9 cellular contexts compared by ENCODE assay signal in genomic region chr10:20768849-20769248, GRCh38.
A peak's percentile ranks its signal among the peaks of the same experiment; 100 is the strongest.
DNase-seq lines count a peak whose midpoint lies in the region; ATAC-seq, FAIRE-seq and TF ChIP-seq lines count a peak whose summit lies in the region.
"Had no signal": no experiment of that assay in that cellular context is flagged by ENCODE, and none has a peak within 500 bp of the region (broad histone marks: within the 10 kb centered on the region; RNA-seq: fewer than 3 reads in every experiment).

No MANE protein-coding gene starts in this region.

- no peak for TF ChIP-seq POLR2A in IMR-90 (IDR thresholded peaks at IDR 0.05; ENCODE audit: low read depth, low read length)
- no peak for TF ChIP-seq POLR2A in H54 (IDR thresholded peaks at IDR 0.05; ENCODE audit: low read depth, low read length)

- no peak; the same call in 1 of the 2 replicates for TF ChIP-seq RAD21 in IMR-90 (IDR thresholded peaks at IDR 0.05; ENCODE audit: low read length)

- intact Hi-C loops in IMR-90 (cut with micrococcal nuclease), result loop anchor here (2.0 kb wide), 1 partner anchor 952 kb away; the partner anchor contains the start of gene PLXDC2
- intact Hi-C loops in psoas muscle (cut with DNase I), result loop anchor here in 1 of 2 donors (2.0 kb wide), 1 partner anchor 952 kb away; the partner anchor contains the start of gene PLXDC2
- intact Hi-C loops in posterior cingulate gyrus (cut with DNase I), result loop anchor here (2.0 to 10.0 kb wide), 3 partner anchors 454 to 1356 kb away; partner anchors contain the start of gene PLXDC2

- H3K9ac ChIP-seq in IMR-90 (ENCODE audit: low read depth, low read length), result no peak overlapping the region
- no peak overlapping the region for H3K9ac ChIP-seq in fibroblast of lung (ENCODE audit: insufficient read depth, low read length)

- POLR2A ChIA-PET in IMR-90 (lab: Charles Lee; ENCODE audit: unreplicated experiment), result no interaction called here

- H2AK5ac ChIP-seq in IMR-90 (ENCODE audit: low read depth, low read length), result no peak overlapping the region

- H3K4me3 ChIP-seq in IMR-90 (ENCODE audit: insufficient read depth, low read depth, low read length) (no peak overlapping the region), fibroblast of lung (replicated peaks in 1 of 4; ENCODE audit: control extremely low read depth in 1 of 4, insufficient read depth in 1 of 4, low read depth in 3 of 4, low read length in 4 of 4) (no peak overlapping the region), psoas muscle (no peak overlapping the region)

- H3K18ac ChIP-seq in IMR-90 (ENCODE audit: low read depth, low read length), result no peak overlapping the region

- no CpG with 5 or more reads among the region's 3 CpGs for WGBS in IMR-90 (ENCODE audit: extremely low coverage in 2 of 2, insufficient read length in 1 of 2), 2 experiments
- WGBS in psoas muscle, 3 donors, result 24 to 43% (median 26%) methylated on average over 3 of the region's 3 CpGs

- ATAC-seq in IMR-90 (ENCODE audit: low read depth) (no peak), psoas muscle (no peak), HG02588 (IDR thresholded peaks at IDR 0.05; ENCODE audit: unreplicated experiment) (no peak)

- no peak overlapping the region for H3K27ac ChIP-seq in IMR-90 (ENCODE audit: insufficient read depth, low read length)
- no peak overlapping the region for H3K27ac ChIP-seq in fibroblast of lung (ENCODE audit: insufficient read depth, low read length)
- H3K27ac ChIP-seq in psoas muscle, result no peak overlapping the region
- H3K27ac ChIP-seq in caudate nucleus (ENCODE audit: low read depth, low read length), result no peak overlapping the region

- H2AFZ ChIP-seq in IMR-90 (replicated peaks; ENCODE audit: low read length, poor library complexity), result no peak overlapping the region
- no peak overlapping the region for H2AFZ ChIP-seq in fibroblast of lung (ENCODE audit: low read length)

- H3K9me3 ChIP-seq in IMR-90 (ENCODE audit: control insufficient read depth, insufficient read depth, low read length) (peaks cover 4% of the 10 kb centered on the region; the same call in 1 of the 2 replicates), fibroblast of lung (ENCODE audit: control insufficient read depth, insufficient read depth, low read depth, low read length) (no peaks in the 10 kb centered on the region), psoas muscle (no peaks in the 10 kb centered on the region)

- no peaks in the 10 kb centered on the region for H3K27me3 ChIP-seq in IMR-90 (ENCODE audit: control insufficient read depth, insufficient read depth, low read length)
- H3K27me3 ChIP-seq in fibroblast of lung (ENCODE audit: control insufficient read depth, insufficient read depth, low read length), result no peaks in the 10 kb centered on the region
- no peaks in the 10 kb centered on the region for H3K27me3 ChIP-seq in psoas muscle (ENCODE audit: insufficient read depth in 3 of 3, low read length in 2 of 3)

- dilution Hi-C loops in IMR-90 (cut with HindIII; ENCODE audit: low sequenced_read_pairs, unreplicated experiment), result no loop called here

- no peak overlapping the region for H2BK15ac ChIP-seq in IMR-90 (ENCODE audit: low read depth, low read length)

- H4K8ac ChIP-seq in IMR-90 (ENCODE audit: low read depth in 2 of 2, low read length in 2 of 2), result no peak overlapping the region

- H4K5ac ChIP-seq in IMR-90 (ENCODE audit: low read depth, low read length), result no peak overlapping the region

- H4K91ac ChIP-seq in IMR-90 (ENCODE audit: insufficient read depth, low read depth, low read length), result no peak overlapping the region

- H3K4me1 ChIP-seq in IMR-90 (ENCODE audit: control insufficient read depth, insufficient read depth, low read length) (no peaks in the 10 kb centered on the region), fibroblast of lung (ENCODE audit: control insufficient read depth, extremely low read depth, insufficient read depth, low read length) (peaks cover 2% of the 10 kb centered on the region), psoas muscle (no peaks in the 10 kb centered on the region)

- no peak overlapping the region for H3K23ac ChIP-seq in IMR-90 (ENCODE audit: low read depth, low read length)

- TF ChIP-seq CTCF in IMR-90 (conservative IDR thresholded peaks at IDR 0.05; ENCODE audit: low read depth, low read length), result peak; percentile 35
- peak in 1 of 2 donors; percentile 29 for TF ChIP-seq CTCF in fibroblast of lung (conservative IDR thresholded peaks at IDR 0.05 in 1 of 2, IDR thresholded peaks at IDR 0.05 in 1 of 2; ENCODE audit: low read depth in 1 of 2, low read length in 2 of 2)
- peak; percentile 46 for TF ChIP-seq CTCF in psoas muscle (IDR thresholded peaks at IDR 0.05)

- H2BK20ac ChIP-seq in IMR-90 (ENCODE audit: low read depth, low read length), result no peak overlapping the region

- in situ Hi-C loops in IMR-90 (cut with MboI; ENCODE audit: low sequenced_read_pairs), result no loop called here

- no peak overlapping the region for H2BK120ac ChIP-seq in IMR-90 (ENCODE audit: low read depth, low read length)

- no peaks in the 10 kb centered on the region for H3K9me1 ChIP-seq in IMR-90 (ENCODE audit: insufficient read depth, low read length)

- H3K56ac ChIP-seq in IMR-90 (ENCODE audit: extremely low read depth, insufficient read depth, low read length), result no peak overlapping the region

- no peak overlapping the region for H2AK9ac ChIP-seq in IMR-90 (replicated peaks; ENCODE audit: low read depth, low read length, poor library complexity)

- no peaks in the 10 kb centered on the region for H3K79me1 ChIP-seq in IMR-90 (ENCODE audit: low read depth in 1 of 2, low read length in 2 of 2)

- no peak overlapping the region for H3K14ac ChIP-seq in IMR-90 (replicated peaks; ENCODE audit: low read depth, low read length)

- CTCF ChIA-PET in IMR-90 (lab: Yijun Ruan, JAX), result no interaction called here

- H2BK5ac ChIP-seq in IMR-90 (ENCODE audit: low read depth, low read length, poor library complexity, severe bottlenecking), result no peak overlapping the region

- no peaks in the 10 kb centered on the region for H3K79me2 ChIP-seq in fibroblast of lung (ENCODE audit: control insufficient read depth, insufficient read depth, low read length)

- no peak for FAIRE-seq in H54 (lab: Jason Lieb, UNC)

- no peak overlapping the region for H3K4ac ChIP-seq in IMR-90 (ENCODE audit: low read depth, low read length)

- H4K20me1 ChIP-seq in IMR-90 (ENCODE audit: insufficient read depth, low read length), result no peaks in the 10 kb centered on the region
- H4K20me1 ChIP-seq in fibroblast of lung (ENCODE audit: control insufficient read depth, extremely low read depth, insufficient read depth, low read length), result no peaks in the 10 kb centered on the region

- DNase-seq in IMR-90 (no peak), OCI-M1 (lab: John Stamatoyannopoulos, UW) (peak; percentile 16), fibroblast of lung (ENCODE audit: low read depth in 2 of 2) (peak; percentile 19 to 66), psoas muscle (no peak), H54 (ENCODE audit: insufficient read length, low spot score) (no peak), caudate nucleus (lab: John Stamatoyannopoulos, UW) (no peak), posterior cingulate gyrus (no peak)
- DNase-seq: activated naive CD4-positive, alpha-beta T cell treated with Interleukin-2 at 50 U/mL for 16 hours had no signal

- no peaks in the 10 kb centered on the region for H3K36me3 ChIP-seq in IMR-90 (ENCODE audit: control insufficient read depth, insufficient read depth, low read length)
- no peaks in the 10 kb centered on the region for H3K36me3 ChIP-seq in fibroblast of lung (ENCODE audit: control insufficient read depth, insufficient read depth, low read length)
- no peaks in the 10 kb centered on the region for H3K36me3 ChIP-seq in psoas muscle (ENCODE audit: insufficient read depth in 1 of 2, low read depth in 1 of 2)

- BruUV-seq in IMR-90 (replicated peaks; lab: Mats Ljungman, UMichigan), result no TSS peak

- H3K4me2 ChIP-seq in IMR-90 (ENCODE audit: low read depth, low read length) (no peak overlapping the region), fibroblast of lung (ENCODE audit: extremely low read depth, insufficient read depth, low read length) (no peak overlapping the region)

TF ChIP-seq in IMR-90, 13 proteins besides CTCF, POLR2A, EP300 and RAD21:
- TF ChIP-seq USF2 (IDR thresholded peaks at IDR 0.05; ENCODE audit: low read depth, low read length) (no peak), BHLHE40 (IDR thresholded peaks at IDR 0.05; ENCODE audit: low read depth, low read length) (no peak), MAFK (IDR thresholded peaks at IDR 0.05; ENCODE audit: low read depth, low read length) (no peak), NFE2L2 (IDR thresholded peaks at IDR 0.05; ENCODE audit: low read depth, low read length) (no peak)

Comparison
In these comparisons a context has a peak if more than half of its experiments do, and no peak if none do; other contexts are left out.
1. DNase-seq: peak in OCI-M1 (single experiment) and fibroblast of lung (2 of 2); none in IMR-90 (single experiment), psoas muscle (0 of 2), H54 (single experiment), caudate nucleus (0 of 61) and posterior cingulate gyrus (0 of 10).